11 cellular contexts compared by ENCODE assay signal in the genomic region with DNA sequence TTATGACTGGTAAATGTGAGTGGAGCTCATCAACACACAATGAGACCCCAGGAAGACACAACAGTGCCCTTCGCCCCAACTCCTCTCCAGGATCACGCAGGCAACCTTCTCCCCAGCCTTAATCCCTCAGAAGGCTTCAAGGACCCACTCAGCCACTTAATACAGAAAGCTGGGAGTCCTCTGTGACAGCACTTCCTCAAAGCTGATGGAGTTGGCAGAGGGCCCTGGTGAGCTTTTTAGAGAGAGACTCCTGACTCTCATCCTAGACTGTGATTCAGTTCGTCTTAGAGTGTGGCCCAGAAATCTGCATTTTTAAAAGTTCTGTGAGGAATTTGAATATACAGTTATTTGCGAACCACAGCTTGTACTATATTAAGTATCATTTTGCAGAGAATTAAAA.
DNase-seq lines count a peak whose midpoint lies in the region; ATAC-seq and TF ChIP-seq lines count a peak whose summit lies in the region.
"Had no signal": no experiment of that assay in that cellular context is flagged by ENCODE, and none has a peak within 500 bp of the region (broad histone marks: within the 10 kb centered on the region; RNA-seq: fewer than 3 reads in every experiment).

No MANE protein-coding gene starts in this region.

- no peak overlapping the region for H3K4me3 Mint-ChIP-seq in T-helper 2 cell treated with Interferon-gamma antibody and Interleukin-4, amounts not matched to agents 5 μg/mL and 100 μg/mL, for 36 hours
- H3K4me3 Mint-ChIP-seq: activated naive CD8-positive, alpha-beta T cell treated with anti-CD3 and anti-CD28 coated beads, Interleukin-2, amount 50 U/mL, for 24 hours; type B pancreatic cell had no signal

- H3K4me1 Mint-ChIP-seq in T-helper 2 cell treated with Interferon-gamma antibody and Interleukin-4, amounts not matched to agents 5 μg/mL and 100 μg/mL, for 36 hours (ENCODE audit: low read depth) = no peaks in the 10 kb centered on the region
- H3K4me1 Mint-ChIP-seq: activated naive CD8-positive, alpha-beta T cell treated with anti-CD3 and anti-CD28 coated beads, Interleukin-2, amount 50 U/mL, for 24 hours had no signal

- DNase-seq in EL (peak; percentile 18), NCI-H187 treated with DMSO at 0.1 percent for 48 hours (lab: John Stamatoyannopoulos, UW) (peak; percentile 23), epithelial cell of esophagus (ENCODE audit: low read depth) (peak; percentile 15), pons (ENCODE audit: low spot score) (peak; percentile 52), ecto neural progenitor cell (ENCODE audit: low spot score) (no peak)
- no peak for DNase-seq in stimulated activated naive CD4-positive, alpha-beta T cell (lab: John Stamatoyannopoulos, UW)
- DNase-seq in T-helper 2 cell treated with Interferon-gamma antibody and Interleukin-4, amounts not matched to agents 5 μg/mL and 100 μg/mL, for 36 hours (ENCODE audit: low spot score) = no peak
- DNase-seq: activated CD4-positive, alpha-beta T cell treated with anti-CD3 and anti-CD28 coated beads, Interleukin-2, amount 50 U/mL, for 4 hours; activated naive CD8-positive, alpha-beta T cell treated with anti-CD3 and anti-CD28 coated beads, Interleukin-2, amount 50 U/mL, for 24 hours had no signal

- no peak overlapping the region for H3K4me3 ChIP-seq in epithelial cell of esophagus (ENCODE audit: low read length)

- no peak for ATAC-seq in activated CD4-positive, CD25-positive, alpha-beta regulatory T cell treated with anti-CD3 and anti-CD28 coated beads, Interleukin-2, amount 50 U/mL, for 24 hours
- ATAC-seq: activated naive CD8-positive, alpha-beta T cell treated with anti-CD3 and anti-CD28 coated beads, Interleukin-2, amount 50 U/mL, for 24 hours had no signal

- H3K27me3 Mint-ChIP-seq in T-helper 2 cell treated with Interferon-gamma antibody and Interleukin-4, amounts not matched to agents 5 μg/mL and 100 μg/mL, for 36 hours (ENCODE audit: low read depth) = peaks cover 12% of the 10 kb centered on the region
- H3K27me3 Mint-ChIP-seq: type B pancreatic cell had no signal

- no peak overlapping the region for H3K27ac Mint-ChIP-seq in T-helper 2 cell treated with Interferon-gamma antibody and Interleukin-4, amounts not matched to agents 5 μg/mL and 100 μg/mL, for 36 hours
- H3K27ac Mint-ChIP-seq: activated naive CD8-positive, alpha-beta T cell treated with anti-CD3 and anti-CD28 coated beads, Interleukin-2, amount 50 U/mL, for 24 hours; type B pancreatic cell had no signal

- no peaks in the 10 kb centered on the region for H3K36me3 Mint-ChIP-seq in T-helper 2 cell treated with Interferon-gamma antibody and Interleukin-4, amounts not matched to agents 5 μg/mL and 100 μg/mL, for 36 hours (ENCODE audit: low read depth)
- H3K36me3 Mint-ChIP-seq: type B pancreatic cell had no signal

- H3K9me3 Mint-ChIP-seq in T-helper 2 cell treated with Interferon-gamma antibody and Interleukin-4, amounts not matched to agents 5 μg/mL and 100 μg/mL, for 36 hours = no peaks in the 10 kb centered on the region
- H3K9me3 Mint-ChIP-seq: activated naive CD8-positive, alpha-beta T cell treated with anti-CD3 and anti-CD28 coated beads, Interleukin-2, amount 50 U/mL, for 24 hours; type B pancreatic cell had no signal

- TF ChIP-seq CTCF in epithelial cell of esophagus (IDR thresholded peaks at IDR 0.05; ENCODE audit: insufficient read depth, low read depth, low read length, missing control alignments) = no peak

Comparison
In these comparisons a context has a peak if more than half of its experiments do, and no peak if none do; other contexts are left out.
1. DNase-seq: peak in EL (single experiment), NCI-H187 treated with DMSO at 0.1 percent for 48 hours (single experiment), epithelial cell of esophagus (single experiment) and pons (single experiment); none in stimulated activated naive CD4-positive, alpha-beta T cell (0 of 6), ecto neural progenitor cell (single experiment) and T-helper 2 cell treated with Interferon-gamma antibody and Interleukin-4, amounts not matched to agents 5 μg/mL and 100 μg/mL, for 36 hours (single experiment).